11 cellular contexts compared by ENCODE assay signal in the genomic region with DNA sequence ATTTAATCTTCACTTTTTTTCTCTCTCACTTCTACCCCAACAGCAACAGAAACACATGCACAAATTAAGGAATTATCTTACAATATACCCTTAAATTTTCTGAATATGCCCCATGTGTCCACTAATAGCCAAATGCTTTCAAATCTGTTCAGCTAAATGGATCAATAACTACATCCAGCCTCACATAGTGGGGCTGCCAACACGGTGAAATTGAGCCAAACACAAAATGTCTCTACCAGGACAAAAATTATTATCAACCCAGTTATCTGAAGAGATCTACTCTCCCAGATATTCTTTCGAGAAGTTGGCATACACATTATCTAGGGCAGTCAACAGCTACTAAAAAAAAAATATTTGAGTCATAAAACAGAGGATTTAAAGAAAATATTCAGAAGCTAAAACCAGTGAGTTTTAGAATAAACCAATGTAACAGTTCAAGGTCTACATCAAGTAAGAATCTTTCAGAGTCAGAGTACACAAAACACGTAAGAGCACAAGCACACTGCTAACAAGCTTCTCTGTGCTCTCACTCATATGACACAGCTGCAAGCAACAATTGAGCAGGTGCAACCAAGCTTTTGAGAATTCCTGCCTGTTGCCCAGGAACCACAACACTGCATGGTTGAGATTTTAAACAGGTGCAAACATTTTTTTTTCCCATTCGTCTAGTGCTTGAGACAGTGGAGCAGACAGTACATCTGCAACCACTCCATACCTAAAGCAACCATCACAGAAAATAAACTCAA.
DNase-seq lines count a peak whose midpoint lies in the region; ATAC-seq and TF ChIP-seq lines count a peak whose summit lies in the region.
"Had no signal": no experiment of that assay in that cellular context is flagged by ENCODE, and none has a peak within 500 bp of the region (broad histone marks: within the 10 kb centered on the region; RNA-seq: fewer than 3 reads in every experiment).

No MANE protein-coding gene starts in this region.

- H3K27ac ChIP-seq in DND-41 (ENCODE audit: low read length) = no peak overlapping the region
- H3K27ac ChIP-seq: epithelial cell of prostate had no signal

- H3K79me2 ChIP-seq in DND-41 (ENCODE audit: insufficient read depth, low read length) = no peaks in the 10 kb centered on the region

- H3K4me3 ChIP-seq in DND-41 (ENCODE audit: low read depth in 1 of 2, low read length in 2 of 2) = no peak overlapping the region
- H3K4me3 ChIP-seq: thoracic aorta had no signal

- peak; percentile 31 for DNase-seq in DND-41
- peak; percentile 83 to 98 for DNase-seq in NCI-H2081 (lab: John Stamatoyannopoulos, UW)
- DNase-seq in cerebellum (ENCODE audit: low spot score) = peak; percentile 41
- DNase-seq in activated T-cell treated with anti-CD3 and anti-CD28 coated beads, Interleukin-2, amount 50 U/mL, for 24 hours = no peak
- DNase-seq in UCSD-AML1 (lab: John Stamatoyannopoulos, UW; ENCODE audit: unreplicated experiment) = no peak
- DNase-seq: activated T-cell treated with anti-CD3 and anti-CD28 coated beads, Interleukin-2, amount 50 U/mL, for 1 hour had no signal

- peaks cover 23% of the 10 kb centered on the region for H3K4me1 Mint-ChIP-seq in nephron
- H3K4me1 Mint-ChIP-seq in activated T-cell treated with anti-CD3 and anti-CD28 coated beads, Interleukin-2, amount 50 U/mL, for 24 hours (ENCODE audit: low read depth) = peaks cover 14% of the 10 kb centered on the region

- H3K4me1 ChIP-seq in DND-41 (ENCODE audit: insufficient read depth, low read length) = peaks cover 8% of the 10 kb centered on the region; the same call in 1 of the 2 replicates

- H3K27ac Mint-ChIP-seq in nephron = peak overlapping the region; percentile 85 to 91 (median 89)
- no peak overlapping the region for H3K27ac Mint-ChIP-seq in activated T-cell treated with anti-CD3 and anti-CD28 coated beads, Interleukin-2, amount 50 U/mL, for 24 hours

- no peaks in the 10 kb centered on the region for H4K20me1 ChIP-seq in DND-41 (ENCODE audit: insufficient read depth, low read length)

- H3K36me3 ChIP-seq in DND-41 (ENCODE audit: insufficient read depth, low read length) = no peaks in the 10 kb centered on the region
- H3K36me3 ChIP-seq: thoracic aorta had no signal

- peak overlapping the region in 1 of 3 experiments; percentile 7 for H3K4me3 Mint-ChIP-seq in nephron
- no peak overlapping the region for H3K4me3 Mint-ChIP-seq in activated T-cell treated with anti-CD3 and anti-CD28 coated beads, Interleukin-2, amount 50 U/mL, for 24 hours

- H3K36me3 Mint-ChIP-seq in nephron (ENCODE audit: low read depth) = peaks cover 2% of the 10 kb centered on the region
- no peaks in the 10 kb centered on the region for H3K36me3 Mint-ChIP-seq in activated T-cell treated with anti-CD3 and anti-CD28 coated beads, Interleukin-2, amount 50 U/mL, for 24 hours (ENCODE audit: low read depth)

- no peaks in the 10 kb centered on the region for H3K27me3 ChIP-seq in DND-41 (ENCODE audit: insufficient read depth, low read length, poor library complexity)

- no peaks in the 10 kb centered on the region for H3K9me3 Mint-ChIP-seq in nephron
- no peaks in the 10 kb centered on the region for H3K9me3 Mint-ChIP-seq in activated T-cell treated with anti-CD3 and anti-CD28 coated beads, Interleukin-2, amount 50 U/mL, for 24 hours

- TF ChIP-seq CTCF in DND-41 (IDR thresholded peaks at IDR 0.05; ENCODE audit: borderline replicate concordance, extremely low read depth, low read length, poor library complexity, severe bottlenecking) (no peak), nephron (IDR thresholded peaks at IDR 0.05; ENCODE audit: unreplicated experiment in 3 of 3) (no peak)

- peak; percentile 81 for ATAC-seq in DND-41 (ENCODE audit: insufficient read depth, low read depth)
- no peak for ATAC-seq in HG02642 (IDR thresholded peaks at IDR 0.05; ENCODE audit: poor library complexity, unreplicated experiment)
- ATAC-seq in GM19455 (IDR thresholded peaks at IDR 0.05; ENCODE audit: unreplicated experiment) = no peak

- no peak overlapping the region for H3K9ac ChIP-seq in DND-41 (ENCODE audit: low read depth, low read length)

- no peaks in the 10 kb centered on the region for H3K9me3 ChIP-seq in DND-41 (ENCODE audit: insufficient read depth, low read length, severe bottlenecking)
- H3K9me3 ChIP-seq: thoracic aorta had no signal

- no peak overlapping the region for H3K4me2 ChIP-seq in DND-41 (ENCODE audit: insufficient read depth, low read length)

- H2AFZ ChIP-seq in DND-41 (ENCODE audit: low read depth, low read length) = no peak overlapping the region

- no peaks in the 10 kb centered on the region for H3K27me3 Mint-ChIP-seq in nephron (ENCODE audit: low read depth)
- no peaks in the 10 kb centered on the region for H3K27me3 Mint-ChIP-seq in activated T-cell treated with anti-CD3 and anti-CD28 coated beads, Interleukin-2, amount 50 U/mL, for 24 hours

Comparison
In these comparisons a context has a peak if more than half of its experiments do, and no peak if none do; other contexts are left out.
1. DNase-seq: peak in DND-41 (single experiment), NCI-H2081 (2 of 2) and cerebellum (single experiment); none in activated T-cell treated with anti-CD3 and anti-CD28 coated beads, Interleukin-2, amount 50 U/mL, for 24 hours (single experiment) and UCSD-AML1 (single experiment).